9 cellular contexts compared by ENCODE assay signal in genomic region chr7:99969813-99970212, GRCh38. TPM values are rescaled to one million over a fixed set of nuclear protein-coding genes. Genes with fewer than 3 reads are reported as not detected.
"Had no signal": no experiment of that assay in that cellular context is flagged by ENCODE, and none has a peak within 500 bp of the region (broad histone marks: within the 10 kb centered on the region; RNA-seq: fewer than 3 reads in every experiment).

No MANE protein-coding gene starts in this region.

RNA-seq across cellular contexts. Expression of gene AZGP1, which starts 6.0 kb away (rescaled TPM):
- total RNA-seq: activated CD4-positive, alpha-beta memory T cell treated with anti-CD3 and anti-CD28 coated beads for 36 hours; activated CD4-positive, alpha-beta T cell treated with anti-CD3 and anti-CD28 coated beads, Interleukin-2, amount 10 ng/mL, durations not matched to agents 7 days and 5 days; ascending aorta; IMR-90; SJCRH30; T-helper 2 cell treated with Interferon-gamma antibody and Interleukin-4, amounts not matched to agents 100 ng/mL and 5 ng/mL, for 36 hours had no signal
- polyA plus RNA-seq: IMR-90, SK-N-SH had no signal

RNA-seq across cellular contexts. Expression of gene GJC3, which starts 40.4 kb away (rescaled TPM):
- total RNA-seq: ascending aorta, body of pancreas, IMR-90, OCI-LY7, SJCRH30 had no signal
- polyA plus RNA-seq: IMR-90, SK-N-SH had no signal
